In the genomic region with DNA sequence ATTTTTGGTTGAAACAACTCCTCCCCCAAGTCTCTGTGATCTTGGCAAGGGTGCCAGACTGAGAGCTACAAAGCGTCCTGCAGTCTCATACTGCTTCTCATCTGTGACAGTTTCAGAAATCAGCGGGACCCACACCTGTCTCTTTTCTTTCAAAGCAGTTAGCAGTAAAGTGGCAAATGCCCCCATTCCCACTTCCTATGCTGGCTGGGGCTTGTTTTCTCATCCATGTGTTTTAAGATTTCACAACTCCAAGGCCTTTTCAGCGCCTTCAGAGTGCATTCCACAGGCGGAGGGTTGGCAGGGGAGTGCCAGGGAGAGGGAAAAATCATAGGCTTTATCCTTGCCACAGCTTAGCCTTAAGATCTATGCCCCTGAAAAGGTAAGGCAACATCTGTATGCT, we compare ENCODE assay signal across 15 cellular contexts.
"Had no signal": no experiment of that assay in that cellular context is flagged by ENCODE, and none has a peak within 500 bp of the region (broad histone marks: within the 10 kb centered on the region; RNA-seq: fewer than 3 reads in every experiment).

No MANE protein-coding gene starts in this region.

- H3K4me3 ChIP-seq: dorsolateral prefrontal cortex, heart right ventricle, ovary, tibial artery had no signal

- H3K36me3 Mint-ChIP-seq: activated CD8-positive, alpha-beta memory T cell treated with anti-CD3 and anti-CD28 coated beads, Interleukin-2, amount 10 ng/mL, durations not matched to agents 7 days and 5 days; memory B cell had no signal

- H3K27me3 ChIP-seq: brain microvascular endothelial cell, ovary had no signal

- H3K4me3 Mint-ChIP-seq: activated CD8-positive, alpha-beta memory T cell treated with anti-CD3 and anti-CD28 coated beads, Interleukin-2, amount 10 ng/mL, durations not matched to agents 7 days and 5 days; activated T-cell treated with anti-CD3 and anti-CD28 coated beads, Interleukin-2, amount 50 U/mL, for 24 hours; memory B cell; neural crest cell had no signal

- H3K27ac Mint-ChIP-seq: activated CD8-positive, alpha-beta memory T cell treated with anti-CD3 and anti-CD28 coated beads, Interleukin-2, amount 10 ng/mL, durations not matched to agents 7 days and 5 days; activated naive CD4-positive, alpha-beta T cell treated with anti-CD3 and anti-CD28 coated beads, Interleukin-2, amount 50 U/mL, for 72 hours; activated T-cell treated with anti-CD3 and anti-CD28 coated beads, Interleukin-2, amount 50 U/mL, for 24 hours; memory B cell had no signal

- H3K9me3 ChIP-seq: heart right ventricle, ovary, tibial artery had no signal

- H3K27me3 Mint-ChIP-seq: activated CD8-positive, alpha-beta memory T cell treated with anti-CD3 and anti-CD28 coated beads, Interleukin-2, amount 10 ng/mL, durations not matched to agents 7 days and 5 days; memory B cell had no signal

- H3K4me1 ChIP-seq: heart right ventricle, tibial artery had no signal

- H3K36me3 ChIP-seq: brain microvascular endothelial cell, heart right ventricle, ovary, tibial artery had no signal

- H3K9me3 Mint-ChIP-seq: activated T-cell treated with anti-CD3 and anti-CD28 coated beads, Interleukin-2, amount 50 U/mL, for 24 hours; memory B cell; neural crest cell had no signal

- DNase-seq: activated CD4-positive, alpha-beta T cell treated with anti-CD3 and anti-CD28 coated beads, Interleukin-2, amount 50 U/mL, for 4 hours; activated CD4-positive, CD25-positive, alpha-beta regulatory T cell treated with anti-CD3 and anti-CD28 coated beads, Interleukin-2, amount 50 U/mL, for 72 hours; activated CD8-positive, alpha-beta memory T cell treated with anti-CD3 and anti-CD28 coated beads, Interleukin-2, amount 10 ng/mL, durations not matched to agents 7 days and 5 days; activated effector memory CD4-positive, alpha-beta T cell treated with Interleukin-2 at 50 U/mL for 16 hours; activated T-cell treated with anti-CD3 and anti-CD28 coated beads, Interleukin-2, amount 50 U/mL, for 24 hours; brain microvascular endothelial cell; heart right ventricle; islet precursor cell; ovary; tibial artery had no signal

- ATAC-seq: activated CD8-positive, alpha-beta memory T cell treated with anti-CD3 and anti-CD28 coated beads, Interleukin-2, amount 10 ng/mL, durations not matched to agents 7 days and 5 days; activated naive CD4-positive, alpha-beta T cell treated with anti-CD3 and anti-CD28 coated beads, Interleukin-2, amount 50 U/mL, for 72 hours; heart right ventricle; left lobe of liver had no signal

- H3K27ac ChIP-seq: brain microvascular endothelial cell, dorsolateral prefrontal cortex, heart right ventricle, ovary, tibial artery had no signal

- H3K4me1 Mint-ChIP-seq: activated CD8-positive, alpha-beta memory T cell treated with anti-CD3 and anti-CD28 coated beads, Interleukin-2, amount 10 ng/mL, durations not matched to agents 7 days and 5 days; memory B cell; neural crest cell had no signal
